Comparison of ENCODE assay signal across 10 cellular contexts in the genomic region with DNA sequence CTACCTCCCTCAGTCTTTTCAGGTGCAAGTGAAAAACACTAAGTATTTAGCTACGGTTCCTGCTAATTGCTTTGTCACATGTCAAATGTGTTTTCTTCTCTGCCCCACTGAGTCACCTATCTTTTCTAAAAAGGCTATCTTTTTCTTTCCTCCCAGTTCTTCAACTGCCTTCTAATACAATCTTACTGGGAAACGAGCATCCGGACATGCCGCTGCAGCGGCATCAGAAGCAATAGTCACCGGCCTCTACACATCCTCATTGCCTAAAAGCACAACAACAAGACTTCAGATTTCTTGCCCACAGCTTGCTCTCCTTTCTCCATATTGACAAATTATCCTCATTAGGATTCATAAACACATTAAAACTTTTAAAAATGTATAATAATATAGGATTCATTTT. TPM values are rescaled to one million over a fixed set of nuclear protein-coding genes. Genes with fewer than 3 reads are reported as not detected.
DNase-seq lines count a peak whose midpoint lies in the region; ATAC-seq and TF ChIP-seq lines count a peak whose summit lies in the region.
"Had no signal": no experiment of that assay in that cellular context is flagged by ENCODE, and none has a peak within 500 bp of the region (broad histone marks: within the 10 kb centered on the region; RNA-seq: fewer than 3 reads in every experiment).

No MANE protein-coding gene starts in this region.

- no peak overlapping the region for H3K27ac Mint-ChIP-seq in Caco-2 (ENCODE audit: unreplicated experiment)

- POLR2A ChIA-PET in Caco-2 (lab: Charles Lee), result no interaction called here

- peak overlapping the region; percentile 36 to 94 for H3K4me3 ChIP-seq in DND-41 (ENCODE audit: low read depth in 1 of 2, low read length in 2 of 2)
- H3K4me3 ChIP-seq in skeletal muscle cell (ENCODE audit: low read depth, low read length), result peak overlapping the region; percentile 99
- H3K4me3 ChIP-seq in Caco-2 (ENCODE audit: low read depth, low read length), result no peak overlapping the region
- H3K4me3 ChIP-seq in mesendoderm (ENCODE audit: low read length), result no peak overlapping the region

- H3K18ac ChIP-seq in mesendoderm (ENCODE audit: low read length), result no peak overlapping the region

- H3K79me2 ChIP-seq in DND-41 (ENCODE audit: insufficient read depth, low read length) (no peaks in the 10 kb centered on the region), mesendoderm (ENCODE audit: control insufficient read depth, insufficient read depth, low read length) (no peaks in the 10 kb centered on the region)

- H3K4me1 ChIP-seq in DND-41 (ENCODE audit: insufficient read depth, low read length) (peaks cover 43% of the 10 kb centered on the region), Caco-2 (no peaks in the 10 kb centered on the region; the same call in 1 of the 2 replicates), mesendoderm (ENCODE audit: control insufficient read depth, low read depth, low read length) (no peaks in the 10 kb centered on the region)

- no peak overlapping the region for H3K4me3 Mint-ChIP-seq in Caco-2 (ENCODE audit: unreplicated experiment)

- peaks cover 5% of the 10 kb centered on the region for H3K36me3 Mint-ChIP-seq in Caco-2 (ENCODE audit: insufficient read depth, unreplicated experiment)

- H3K9me3 ChIP-seq in DND-41 (ENCODE audit: insufficient read depth, low read length, severe bottlenecking) (no peaks in the 10 kb centered on the region), Caco-2 (no peaks in the 10 kb centered on the region)
- H3K9me3 ChIP-seq: ovary had no signal

- H3K36me3 ChIP-seq in DND-41 (ENCODE audit: insufficient read depth, low read length), result no peaks in the 10 kb centered on the region
- no peaks in the 10 kb centered on the region for H3K36me3 ChIP-seq in Caco-2 (ENCODE audit: control insufficient read depth, insufficient read depth, low read length)
- no peaks in the 10 kb centered on the region for H3K36me3 ChIP-seq in mesendoderm (ENCODE audit: control insufficient read depth, insufficient read depth, low read length)
- H3K36me3 ChIP-seq: ovary had no signal

- TF ChIP-seq CTCF in DND-41 (IDR thresholded peaks at IDR 0.05; ENCODE audit: borderline replicate concordance, extremely low read depth, low read length, poor library complexity, severe bottlenecking), result no peak
- TF ChIP-seq CTCF in Caco-2 (IDR thresholded peaks at IDR 0.05; ENCODE audit: insufficient read depth in 1 of 2, low read depth in 1 of 2, low read length in 1 of 2, severe bottlenecking in 1 of 2, unreplicated experiment in 1 of 2), result no peak

- H3K4ac ChIP-seq in mesendoderm (ENCODE audit: low read depth, low read length), result no peak overlapping the region

- no peak for ATAC-seq in DND-41 (ENCODE audit: insufficient read depth, low read depth)
- no peak for ATAC-seq in GM19397 (IDR thresholded peaks at IDR 0.05; ENCODE audit: unreplicated experiment)
- ATAC-seq in HG03469 (IDR thresholded peaks at IDR 0.05; ENCODE audit: unreplicated experiment), result no peak

- H4K8ac ChIP-seq in mesendoderm (ENCODE audit: low read depth, low read length), result no peak overlapping the region

- H3K56ac ChIP-seq in mesendoderm (ENCODE audit: low read length), result no peak overlapping the region

- DNase-seq in DND-41, result no peak
- peak; percentile 36 for DNase-seq in OCI-M1 (lab: John Stamatoyannopoulos, UW)
- peak; percentile 28 for DNase-seq in fibroblast of peridontal ligament (ENCODE audit: extremely low read depth)
- no peak for DNase-seq in skeletal muscle cell (ENCODE audit: low read depth)
- DNase-seq in Caco-2, result no peak
- DNase-seq in mesendoderm, result no peak
- DNase-seq: activated CD8-positive, alpha-beta memory T cell treated with anti-CD3 and anti-CD28 coated beads for 24 hours; ovary had no signal

- H3K79me1 ChIP-seq in mesendoderm (ENCODE audit: low read length), result no peaks in the 10 kb centered on the region

- peaks cover 11% of the 10 kb centered on the region for H3K27me3 Mint-ChIP-seq in Caco-2 (ENCODE audit: insufficient read depth, unreplicated experiment)

- no peak overlapping the region for H4K5ac ChIP-seq in mesendoderm (ENCODE audit: low read length)

- H3K27me3 ChIP-seq in DND-41 (ENCODE audit: insufficient read depth, low read length, poor library complexity), result peaks cover 7% of the 10 kb centered on the region
- H3K27me3 ChIP-seq in Caco-2 (replicated peaks; ENCODE audit: control insufficient read depth, insufficient read depth, low read length), result no peaks in the 10 kb centered on the region
- peaks cover 3% of the 10 kb centered on the region for H3K27me3 ChIP-seq in mesendoderm (ENCODE audit: insufficient read depth, low read length, poor library complexity)
- H3K27me3 ChIP-seq: ovary had no signal

- H2AFZ ChIP-seq in DND-41 (ENCODE audit: low read depth, low read length), result peak overlapping the region; percentile 87

- H2BK120ac ChIP-seq in mesendoderm (ENCODE audit: low read depth, low read length), result no peak overlapping the region

- CTCF ChIA-PET in Caco-2 (lab: Charles Lee), result no interaction called here

- no peak overlapping the region for H2AK5ac ChIP-seq in mesendoderm (ENCODE audit: low read length)

- BruUV-seq in Caco-2 (replicated peaks; lab: Mats Ljungman, UMichigan), result no TSS peak

- no peaks in the 10 kb centered on the region for H3K9me3 Mint-ChIP-seq in Caco-2 (ENCODE audit: unreplicated experiment)

- no peak overlapping the region for H3K23ac ChIP-seq in mesendoderm (ENCODE audit: low read length)

- intact Hi-C loops in Caco-2 (cut with micrococcal nuclease; ENCODE audit: unreplicated experiment), result loop anchor here (10.0 kb wide), 2 partner anchors 284 to 544 kb away; no protein-coding TSS in a partner anchor

- H3K4me1 Mint-ChIP-seq in Caco-2 (ENCODE audit: low read depth, unreplicated experiment), result peaks cover 9% of the 10 kb centered on the region

- H3K27ac ChIP-seq in DND-41 (ENCODE audit: low read length), result no peak overlapping the region; the same call in 1 of the 2 replicates
- H3K27ac ChIP-seq in mesendoderm (ENCODE audit: low read depth, low read length), result no peak overlapping the region
- H3K27ac ChIP-seq: ovary had no signal

- H3K9ac ChIP-seq in DND-41 (ENCODE audit: low read depth, low read length) (peak overlapping the region; percentile 84), mesendoderm (ENCODE audit: low read length) (no peak overlapping the region)

- H3K4me2 ChIP-seq in DND-41 (ENCODE audit: insufficient read depth, low read length) (peak overlapping the region; percentile 88), mesendoderm (ENCODE audit: low read length) (no peak overlapping the region)

- H2BK5ac ChIP-seq in mesendoderm (ENCODE audit: low read length), result no peak overlapping the region

- no peak overlapping the region for H2BK15ac ChIP-seq in mesendoderm (replicated peaks; ENCODE audit: low read depth)

- no peaks in the 10 kb centered on the region for H4K20me1 ChIP-seq in DND-41 (ENCODE audit: insufficient read depth, low read length)

- WGBS in mesendoderm (ENCODE audit: extremely low coverage, insufficient coverage, low lambda C conversion rate), result no CpG with 5 or more reads among the region's 6 CpGs

RNA-seq across cellular contexts. Expression of a gene that starts 1.2 kb away (rescaled TPM):
- 0.11 and 0.32 TPM in 2 replicates for total RNA-seq in Caco-2 (2022)
- 0.39 TPM for polyA plus RNA-seq in mesendoderm (2013, experiment 1 of 2)
- 0.39 TPM for polyA plus RNA-seq in mesendoderm (2013, experiment 2 of 2)

Comparison
In these comparisons a context has a peak if more than half of its experiments do, and no peak if none do; other contexts are left out.
1. DNase-seq: peak in OCI-M1 (single experiment) and fibroblast of peridontal ligament (single experiment); none in DND-41 (single experiment), skeletal muscle cell (single experiment), Caco-2 (0 of 2) and mesendoderm (single experiment).
2. H3K4me3 ChIP-seq: peak in DND-41 (2 of 2) and skeletal muscle cell (single experiment); none in Caco-2 (single experiment) and mesendoderm (single experiment).